Comparison of ENCODE assay signal across 1 cellular context in the genomic region with DNA sequence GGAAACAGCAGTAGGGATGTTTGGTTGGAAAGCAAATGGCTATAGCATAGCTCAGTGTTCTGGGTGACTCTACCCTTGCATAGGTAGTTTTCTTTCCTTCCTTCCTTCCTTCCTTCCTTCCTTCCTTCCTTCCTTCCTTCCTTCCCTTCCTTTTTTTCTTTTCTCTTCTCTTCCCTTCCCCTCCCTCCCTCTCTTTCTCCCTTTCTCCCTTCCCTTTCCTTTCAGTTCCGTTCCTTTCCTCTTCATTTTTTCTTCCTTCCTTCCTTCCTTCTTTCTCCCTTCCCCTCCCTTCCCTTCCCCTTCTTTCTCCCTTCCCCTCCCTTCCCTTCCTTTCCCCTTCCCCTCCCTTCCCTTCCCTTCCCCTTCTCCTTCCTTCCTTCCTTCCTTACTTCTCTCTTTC.
TF ChIP-seq lines count a peak whose summit lies in the region.

No MANE protein-coding gene starts in this region.

TF ChIP-seq in K562, 482 proteins besides CTCF, POLR2A, EP300 and RAD21 (continued from another document):
- TF ChIP-seq, protein P1, sequence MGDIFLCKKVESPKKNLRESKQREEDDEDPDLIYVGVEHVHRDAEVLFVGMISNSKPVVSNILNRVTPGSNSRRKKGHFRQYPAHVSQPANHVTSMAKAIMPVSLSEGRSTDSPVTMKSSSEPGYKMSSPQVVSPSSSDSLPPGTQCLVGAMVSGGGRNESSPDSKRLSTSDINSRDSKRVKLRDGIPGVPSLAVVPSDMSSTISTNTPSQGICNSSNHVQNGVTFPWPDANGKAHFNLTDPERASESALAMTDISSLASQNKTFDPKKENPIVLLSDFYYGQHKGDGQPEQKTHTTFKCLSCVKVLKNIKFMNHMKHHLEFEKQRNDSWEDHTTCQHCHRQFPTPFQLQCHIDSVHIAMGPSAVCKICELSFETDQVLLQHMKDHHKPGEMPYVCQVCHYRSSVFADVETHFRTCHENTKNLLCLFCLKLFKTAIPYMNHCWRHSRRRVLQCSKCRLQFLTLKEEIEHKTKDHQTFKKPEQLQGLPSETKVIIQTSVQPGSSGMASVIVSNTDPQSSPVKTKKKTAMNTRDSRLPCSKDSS (IDR thresholded peaks at IDR 0.05; ENCODE audit: low read depth, partially characterized antibody): peak; percentile 44
- TF ChIP-seq, protein P2, sequence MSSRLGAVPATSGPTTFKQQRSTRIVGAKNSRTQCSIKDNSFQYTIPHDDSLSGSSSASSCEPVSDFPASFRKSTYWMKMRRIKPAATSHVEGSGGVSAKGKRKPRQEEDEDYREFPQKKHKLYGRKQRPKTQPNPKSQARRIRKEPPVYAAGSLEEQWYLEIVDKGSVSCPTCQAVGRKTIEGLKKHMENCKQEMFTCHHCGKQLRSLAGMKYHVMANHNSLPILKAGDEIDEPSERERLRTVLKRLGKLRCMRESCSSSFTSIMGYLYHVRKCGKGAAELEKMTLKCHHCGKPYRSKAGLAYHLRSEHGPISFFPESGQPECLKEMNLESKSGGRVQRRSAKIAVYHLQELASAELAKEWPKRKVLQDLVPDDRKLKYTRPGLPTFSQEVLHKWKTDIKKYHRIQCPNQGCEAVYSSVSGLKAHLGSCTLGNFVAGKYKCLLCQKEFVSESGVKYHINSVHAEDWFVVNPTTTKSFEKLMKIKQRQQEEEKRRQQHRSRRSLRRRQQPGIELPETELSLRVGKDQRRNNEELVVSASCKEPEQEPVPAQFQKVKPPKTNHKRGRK (tag; IDR thresholded peaks at IDR 0.05): peak; percentile 88
